In the genomic region with DNA sequence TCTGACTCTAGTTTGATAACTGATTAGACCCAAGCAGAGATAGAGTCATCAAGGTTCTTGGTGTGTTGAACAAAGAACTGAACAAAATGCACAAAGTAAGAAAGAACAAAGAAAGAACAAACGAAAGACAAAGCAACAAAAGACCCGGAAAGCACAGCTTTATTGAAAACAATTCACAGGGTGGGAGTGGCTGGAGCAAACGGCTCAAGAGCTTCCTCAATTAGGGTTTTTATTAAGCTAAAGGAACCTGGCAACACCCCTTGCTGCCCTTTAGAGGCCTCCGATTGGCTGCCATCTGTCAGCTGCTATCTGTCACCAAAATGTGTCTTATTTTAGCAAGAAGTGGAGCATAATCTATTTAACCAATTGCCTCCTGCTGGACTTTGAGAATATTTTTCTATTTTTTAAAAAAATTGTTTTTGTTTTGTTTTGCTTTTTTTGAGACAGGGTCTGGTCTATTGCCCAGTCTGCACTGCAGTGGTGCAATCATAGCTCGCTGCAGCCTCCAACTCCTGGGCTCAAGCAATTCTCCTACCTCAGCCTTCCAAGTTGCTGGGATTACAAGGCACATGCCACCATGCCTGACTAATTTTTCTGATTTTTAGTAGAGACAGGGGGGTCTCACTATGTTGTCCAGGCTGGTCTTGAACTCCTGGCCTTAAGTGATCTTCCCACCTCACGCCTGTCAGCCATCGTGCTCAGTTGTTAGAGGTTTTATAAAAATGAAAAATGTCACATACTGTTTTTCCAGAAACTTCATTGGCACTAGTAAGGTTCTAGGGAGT, we compare ENCODE assay signal across 1 cellular context.
A peak's percentile ranks its signal among the peaks of the same experiment; 100 is the strongest.
TF ChIP-seq lines count a peak whose summit lies in the region.

No MANE protein-coding gene starts in this region.

TF ChIP-seq in K562, 482 proteins besides CTCF, POLR2A, EP300 and RAD21 (continued from another document):
- TF ChIP-seq, protein P1, sequence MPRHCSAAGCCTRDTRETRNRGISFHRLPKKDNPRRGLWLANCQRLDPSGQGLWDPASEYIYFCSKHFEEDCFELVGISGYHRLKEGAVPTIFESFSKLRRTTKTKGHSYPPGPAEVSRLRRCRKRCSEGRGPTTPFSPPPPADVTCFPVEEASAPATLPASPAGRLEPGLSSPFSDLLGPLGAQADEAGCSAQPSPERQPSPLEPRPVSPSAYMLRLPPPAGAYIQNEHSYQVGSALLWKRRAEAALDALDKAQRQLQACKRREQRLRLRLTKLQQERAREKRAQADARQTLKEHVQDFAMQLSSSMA (CRISPR knock-in tag; IDR thresholded peaks at IDR 0.05) = no peak
- TF ChIP-seq, protein P2, sequence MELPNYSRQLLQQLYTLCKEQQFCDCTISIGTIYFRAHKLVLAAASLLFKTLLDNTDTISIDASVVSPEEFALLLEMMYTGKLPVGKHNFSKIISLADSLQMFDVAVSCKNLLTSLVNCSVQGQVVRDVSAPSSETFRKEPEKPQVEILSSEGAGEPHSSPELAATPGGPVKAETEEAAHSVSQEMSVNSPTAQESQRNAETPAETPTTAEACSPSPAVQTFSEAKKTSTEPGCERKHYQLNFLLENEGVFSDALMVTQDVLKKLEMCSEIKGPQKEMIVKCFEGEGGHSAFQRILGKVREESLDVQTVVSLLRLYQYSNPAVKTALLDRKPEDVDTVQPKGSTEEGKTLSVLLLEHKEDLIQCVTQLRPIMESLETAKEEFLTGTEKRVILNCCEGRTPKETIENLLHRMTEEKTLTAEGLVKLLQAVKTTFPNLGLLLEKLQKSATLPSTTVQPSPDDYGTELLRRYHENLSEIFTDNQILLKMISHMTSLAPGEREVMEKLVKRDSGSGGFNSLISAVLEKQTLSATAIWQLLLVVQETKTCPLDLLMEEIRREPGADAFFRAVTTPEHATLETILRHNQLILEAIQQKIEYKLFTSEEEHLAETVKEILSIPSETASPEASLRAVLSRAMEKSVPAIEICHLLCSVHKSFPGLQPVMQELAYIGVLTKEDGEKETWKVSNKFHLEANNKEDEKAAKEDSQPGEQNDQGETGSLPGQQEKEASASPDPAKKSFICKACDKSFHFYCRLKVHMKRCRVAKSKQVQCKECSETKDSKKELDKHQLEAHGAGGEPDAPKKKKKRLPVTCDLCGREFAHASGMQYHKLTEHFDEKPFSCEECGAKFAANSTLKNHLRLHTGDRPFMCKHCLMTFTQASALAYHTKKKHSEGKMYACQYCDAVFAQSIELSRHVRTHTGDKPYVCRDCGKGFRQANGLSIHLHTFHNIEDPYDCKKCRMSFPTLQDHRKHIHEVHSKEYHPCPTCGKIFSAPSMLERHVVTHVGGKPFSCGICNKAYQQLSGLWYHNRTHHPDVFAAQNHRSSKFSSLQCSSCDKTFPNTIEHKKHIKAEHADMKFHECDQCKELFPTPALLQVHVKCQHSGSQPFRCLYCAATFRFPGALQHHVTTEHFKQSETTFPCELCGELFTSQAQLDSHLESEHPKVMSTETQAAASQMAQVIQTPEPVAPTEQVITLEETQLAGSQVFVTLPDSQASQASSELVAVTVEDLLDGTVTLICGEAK (IDR thresholded peaks at IDR 0.05) = peak; percentile 63; the same call in 1 of the 2 replicates
- TF ChIP-seq, protein P2 (CRISPR knock-in tag; IDR thresholded peaks at IDR 0.05) = no peak
- TF ChIP-seq KLF6 (CRISPR knock-in tag; IDR thresholded peaks at IDR 0.05; ENCODE audit: borderline replicate concordance) (no peak), PHF21A (IDR thresholded peaks at IDR 0.05; ENCODE audit: borderline replicate concordance, low read depth) (no peak), MIER1 (IDR thresholded peaks at IDR 0.05; ENCODE audit: low read depth) (no peak), NR3C1 (CRISPR knock-in tag; IDR thresholded peaks at IDR 0.05) (no peak), NR1H2 (CRISPR knock-in tag; IDR thresholded peaks at IDR 0.05) (no peak), MTA1 (IDR thresholded peaks at IDR 0.05; ENCODE audit: borderline replicate concordance) (no peak)
- TF ChIP-seq, protein P3, sequence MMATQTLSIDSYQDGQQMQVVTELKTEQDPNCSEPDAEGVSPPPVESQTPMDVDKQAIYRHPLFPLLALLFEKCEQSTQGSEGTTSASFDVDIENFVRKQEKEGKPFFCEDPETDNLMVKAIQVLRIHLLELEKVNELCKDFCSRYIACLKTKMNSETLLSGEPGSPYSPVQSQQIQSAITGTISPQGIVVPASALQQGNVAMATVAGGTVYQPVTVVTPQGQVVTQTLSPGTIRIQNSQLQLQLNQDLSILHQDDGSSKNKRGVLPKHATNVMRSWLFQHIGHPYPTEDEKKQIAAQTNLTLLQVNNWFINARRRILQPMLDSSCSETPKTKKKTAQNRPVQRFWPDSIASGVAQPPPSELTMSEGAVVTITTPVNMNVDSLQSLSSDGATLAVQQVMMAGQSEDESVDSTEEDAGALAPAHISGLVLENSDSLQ (IDR thresholded peaks at IDR 0.05) = no peak
